Comparison of ENCODE assay signal across 18 cellular contexts in the genomic region with DNA sequence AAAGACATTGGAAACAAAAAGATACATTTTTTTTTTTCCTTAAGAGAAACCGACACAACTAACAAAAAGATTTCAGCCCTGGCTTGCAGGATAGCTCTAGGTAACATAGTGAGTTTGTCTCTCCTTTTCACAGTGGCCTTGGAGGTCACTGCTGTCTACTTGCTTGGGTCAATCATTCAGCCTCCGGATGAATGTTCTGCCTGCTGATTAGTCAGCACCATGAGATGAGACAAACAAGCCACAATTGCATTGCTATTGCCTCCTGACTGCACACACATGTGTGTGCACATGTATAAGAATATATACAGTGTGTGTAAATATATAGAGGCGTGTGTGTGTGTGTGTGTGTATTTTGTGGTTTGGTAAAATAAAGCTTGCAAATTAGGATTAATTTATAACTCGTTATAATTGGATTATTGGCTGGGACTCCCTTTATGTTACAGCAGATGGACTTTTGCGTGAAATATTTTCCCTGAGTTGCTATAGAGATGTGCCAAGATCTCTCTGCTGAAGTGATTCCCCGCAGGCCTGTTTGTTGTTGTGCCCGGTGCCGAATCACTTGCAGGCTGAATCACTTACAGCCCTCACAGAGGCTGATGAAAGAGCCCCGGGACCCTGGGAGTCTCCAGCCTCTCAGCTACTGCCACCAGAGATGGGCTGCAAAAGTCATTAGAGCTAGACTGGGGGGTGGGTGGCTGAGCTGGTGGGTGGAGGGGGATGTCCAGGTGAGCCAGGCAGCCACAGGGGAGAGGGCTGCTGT.
DNase-seq lines count a peak whose midpoint lies in the region; ATAC-seq and TF ChIP-seq lines count a peak whose summit lies in the region.
"Had no signal": no experiment of that assay in that cellular context is flagged by ENCODE, and none has a peak within 500 bp of the region (broad histone marks: within the 10 kb centered on the region; RNA-seq: fewer than 3 reads in every experiment).

No MANE protein-coding gene starts in this region.

- TF ChIP-seq CTCF in AG10803 (conservative IDR thresholded peaks at IDR 0.05; ENCODE audit: low read length) (no peak), epithelial cell of proximal tubule (conservative IDR thresholded peaks at IDR 0.05; ENCODE audit: low read depth, low read length) (no peak), nephron (IDR thresholded peaks at IDR 0.05; ENCODE audit: unreplicated experiment in 3 of 3) (no peak)

- no peaks in the 10 kb centered on the region for H3K36me3 Mint-ChIP-seq in nephron (ENCODE audit: low read depth)
- H3K36me3 Mint-ChIP-seq in activated naive CD4-positive, alpha-beta T cell treated with anti-CD3 and anti-CD28 coated beads, Interleukin-2, amount 10 ng/mL, durations not matched to agents 7 days and 5 days: no peaks in the 10 kb centered on the region
- H3K36me3 Mint-ChIP-seq: CD14-positive monocyte had no signal

- H3K27ac Mint-ChIP-seq in nephron: peak overlapping the region in 2 of 3 experiments; percentile 86 to 91
- no peak overlapping the region for H3K27ac Mint-ChIP-seq in activated naive CD4-positive, alpha-beta T cell treated with anti-CD3 and anti-CD28 coated beads, Interleukin-2, amount 10 ng/mL, durations not matched to agents 7 days and 5 days
- H3K27ac Mint-ChIP-seq: activated T-cell treated with anti-CD3 and anti-CD28 coated beads, Interleukin-2, amount 50 U/mL, for 24 hours; CD14-positive monocyte; HFFc6 had no signal

- H3K9me3 Mint-ChIP-seq in nephron: peaks cover 4% of the 10 kb centered on the region
- peaks cover 4% of the 10 kb centered on the region for H3K9me3 Mint-ChIP-seq in activated naive CD4-positive, alpha-beta T cell treated with anti-CD3 and anti-CD28 coated beads, Interleukin-2, amount 10 ng/mL, durations not matched to agents 7 days and 5 days

- H3K4me3 ChIP-seq in AG10803 (ENCODE audit: low read length) (no peak overlapping the region), epithelial cell of proximal tubule (ENCODE audit: low read depth, low read length) (no peak overlapping the region)
- H3K4me3 ChIP-seq: psoas muscle had no signal

- peaks cover 10% of the 10 kb centered on the region for H3K27me3 Mint-ChIP-seq in nephron (ENCODE audit: low read depth)
- H3K27me3 Mint-ChIP-seq in activated naive CD4-positive, alpha-beta T cell treated with anti-CD3 and anti-CD28 coated beads, Interleukin-2, amount 10 ng/mL, durations not matched to agents 7 days and 5 days: peaks cover 5% of the 10 kb centered on the region

- CTCF ChIA-PET in activated naive CD4-positive, alpha-beta T cell treated with anti-CD3 and anti-CD28 coated beads, Interleukin-2, amount 10 ng/mL, durations not matched to agents 7 days and 5 days (lab: Charles Lee): no interaction called here

- H3K4me1 Mint-ChIP-seq in nephron: peaks cover 47% of the 10 kb centered on the region
- no peaks in the 10 kb centered on the region for H3K4me1 Mint-ChIP-seq in activated naive CD4-positive, alpha-beta T cell treated with anti-CD3 and anti-CD28 coated beads, Interleukin-2, amount 10 ng/mL, durations not matched to agents 7 days and 5 days
- H3K4me1 Mint-ChIP-seq: stimulated activated naive CD8-positive, alpha-beta T cell treated with anti-CD3 and anti-CD28 coated beads, Interleukin-15, amount 100 ng/mL, for 72 hours had no signal

- no peak for ATAC-seq in HG03342 (IDR thresholded peaks at IDR 0.05; ENCODE audit: unreplicated experiment)
- ATAC-seq: activated CD4-positive, CD25-positive, alpha-beta regulatory T cell treated with anti-CD3 and anti-CD28 coated beads, Interleukin-2, amount 50 U/mL, for 24 hours; stimulated activated naive CD8-positive, alpha-beta T cell treated with anti-CD3 and anti-CD28 coated beads, Interleukin-15, amount 100 ng/mL, for 72 hours had no signal

- DNase-seq in AG10803 (ENCODE audit: low read depth): peak; percentile 49
- DNase-seq in M059J (ENCODE audit: low read depth): peak; percentile 43
- peak; percentile 15 for DNase-seq in epithelial cell of proximal tubule (ENCODE audit: low read depth)
- DNase-seq in DMS53 (lab: John Stamatoyannopoulos, UW): no peak
- no peak for DNase-seq in activated naive CD4-positive, alpha-beta T cell treated with anti-CD3 and anti-CD28 coated beads, Interleukin-2, amount 10 ng/mL, durations not matched to agents 7 days and 5 days
- no peak for DNase-seq in caudate nucleus (lab: John Stamatoyannopoulos, UW)
- DNase-seq: activated T-cell treated with anti-CD3 and anti-CD28 coated beads, Interleukin-2, amount 50 U/mL, for 24 hours; effector memory CD4-positive, alpha-beta T cell; GF-D8; HFFc6; midbrain; psoas muscle; stimulated activated naive CD8-positive, alpha-beta T cell treated with anti-CD3 and anti-CD28 coated beads, Interleukin-15, amount 100 ng/mL, for 72 hours; SW 1271 had no signal

- peak overlapping the region in 1 of 3 experiments; percentile 6 for H3K4me3 Mint-ChIP-seq in nephron
- no peak overlapping the region for H3K4me3 Mint-ChIP-seq in activated naive CD4-positive, alpha-beta T cell treated with anti-CD3 and anti-CD28 coated beads, Interleukin-2, amount 10 ng/mL, durations not matched to agents 7 days and 5 days
- H3K4me3 Mint-ChIP-seq: activated T-cell treated with anti-CD3 and anti-CD28 coated beads, Interleukin-2, amount 50 U/mL, for 24 hours; CD14-positive monocyte; HFFc6; stimulated activated naive CD8-positive, alpha-beta T cell treated with anti-CD3 and anti-CD28 coated beads, Interleukin-15, amount 100 ng/mL, for 72 hours had no signal

- H3K27ac ChIP-seq in caudate nucleus (ENCODE audit: low read depth, low read length): no peak overlapping the region
- H3K27ac ChIP-seq: psoas muscle had no signal

Comparison
In these comparisons a context has a peak if more than half of its experiments do, and no peak if none do; other contexts are left out.
1. DNase-seq: peak in AG10803 (single experiment), M059J (single experiment) and epithelial cell of proximal tubule (single experiment); none in DMS53 (single experiment), activated naive CD4-positive, alpha-beta T cell treated with anti-CD3 and anti-CD28 coated beads, Interleukin-2, amount 10 ng/mL, durations not matched to agents 7 days and 5 days (single experiment) and caudate nucleus (0 of 61).